1 cellular context compared by ENCODE assay signal in genomic region chr19:1832046-1832663, GRCh38.
A peak's percentile ranks its signal among the peaks of the same experiment; 100 is the strongest.
TF ChIP-seq lines count a peak whose summit lies in the region.

No MANE protein-coding gene starts in this region.

TF ChIP-seq in HepG2, 621 proteins besides CTCF, POLR2A, EP300 and RAD21:
- TF ChIP-seq TBP (CRISPR knock-in tag; IDR thresholded peaks at IDR 0.05), result no peak
- TF ChIP-seq AGO2 (optimal IDR thresholded peaks at IDR 0.05; ENCODE audit: low read depth, low read length), result peak; percentile 18
TF ChIP-seq in HepG2: peak in this region for 1.
